Comparison of ENCODE assay signal across 11 cellular contexts in genomic region chr12:110135012-110135411, GRCh38. TPM values are rescaled to one million over a fixed set of nuclear protein-coding genes. Genes with fewer than 3 reads are reported as not detected.
A peak's percentile ranks its signal among the peaks of the same experiment; 100 is the strongest.
DNase-seq lines count a peak whose midpoint lies in the region; ATAC-seq, FAIRE-seq and TF ChIP-seq lines count a peak whose summit lies in the region.
"Had no signal": no experiment of that assay in that cellular context is flagged by ENCODE, and none has a peak within 500 bp of the region (broad histone marks: within the 10 kb centered on the region; RNA-seq: fewer than 3 reads in every experiment).

No MANE protein-coding gene starts in this region.

- peak overlapping the region; percentile 13; the same call in 1 of the 3 replicates for H3K4me2 ChIP-seq in A549

- DNase-seq in A549 (ENCODE audit: low read depth in 1 of 2, low spot score in 1 of 2): peak in 1 of 2 experiments; percentile 73
- peak; percentile 75 for DNase-seq in EH (ENCODE audit: low read depth)
- DNase-seq in T-helper 17 cell: no peak
- DNase-seq in fibroblast of the conjunctiva (ENCODE audit: low read depth): peak; percentile 83
- no peak for DNase-seq in stimulated activated naive CD4-positive, alpha-beta T cell treated with Interleukin-2 at 50 U/mL for 16 hours (lab: John Stamatoyannopoulos, UW)
- no peak for DNase-seq in GM19238 (ENCODE audit: insufficient read length, low spot score)
- no peak for DNase-seq in activated naive CD8-positive, alpha-beta T cell treated with anti-CD3 and anti-CD28 coated beads for 36 hours
- DNase-seq: COR-L47, KG1, NCI-H774 had no signal

- no peak for TF ChIP-seq EP300 in A549 (IDR thresholded peaks at IDR 0.05)

- peak; percentile 98 for FAIRE-seq in A549 (lab: Jason Lieb, UNC)

- peak overlapping the region; percentile 9 for H3K27ac Mint-ChIP-seq in T-helper 17 cell
- no peak overlapping the region for H3K27ac Mint-ChIP-seq in activated naive CD8-positive, alpha-beta T cell treated with anti-CD3 and anti-CD28 coated beads for 36 hours

- TF ChIP-seq RAD21 in A549 (conservative IDR thresholded peaks at IDR 0.05 in 1 of 2, IDR thresholded peaks at IDR 0.05 in 1 of 2): no peak

- H3K4me3 Mint-ChIP-seq in T-helper 17 cell: no peak overlapping the region
- no peak overlapping the region for H3K4me3 Mint-ChIP-seq in activated naive CD8-positive, alpha-beta T cell treated with anti-CD3 and anti-CD28 coated beads for 36 hours

- ATAC-seq in A549 (peak in 1 of 2 experiments; percentile 87; a peak in 3 of 6 replicates), T-helper 17 cell (peak; percentile 51), HG02763 (IDR thresholded peaks at IDR 0.05; ENCODE audit: unreplicated experiment) (no peak)

- CTCF ChIA-PET in A549 (lab: Yijun Ruan, JAX): interaction anchor here (1.0 to 1.4 kb wide), 5 partner anchors 11 to 296 kb away, joined by 3 to 5 read pairs (median 4); partner anchors contain the start of gene IFT81

- TF ChIP-seq CTCF in A549 (IDR thresholded peaks at IDR 0.05): no peak

- H3K4me3 ChIP-seq in A549: no peak overlapping the region

- peaks cover 24% of the 10 kb centered on the region for H3K4me1 ChIP-seq in A549

- WGBS in A549 (ENCODE audit: missing lambda C conversion rate): 28% methylated on average over 2 of the region's 2 CpGs

- no peaks in the 10 kb centered on the region for H3K27me3 Mint-ChIP-seq in T-helper 17 cell
- H3K27me3 Mint-ChIP-seq in activated naive CD8-positive, alpha-beta T cell treated with anti-CD3 and anti-CD28 coated beads for 36 hours: no peaks in the 10 kb centered on the region

- no peaks in the 10 kb centered on the region for H3K36me3 Mint-ChIP-seq in T-helper 17 cell (ENCODE audit: low read depth)
- H3K36me3 Mint-ChIP-seq in activated naive CD8-positive, alpha-beta T cell treated with anti-CD3 and anti-CD28 coated beads for 36 hours: no peaks in the 10 kb centered on the region

- POLR2A ChIA-PET in A549 (lab: Yijun Ruan, JAX): interaction anchor here (0.5 to 1.8 kb wide), 3 partner anchors 11 to 73 kb away, joined by 3 to 8 read pairs (median 4); partner anchors contain the start of gene IFT81

- peak overlapping the region in 1 of 2 experiments; percentile 55; a peak in 2 of 6 replicates for H3K27ac ChIP-seq in A549

- H3K9me3 Mint-ChIP-seq in activated naive CD8-positive, alpha-beta T cell treated with anti-CD3 and anti-CD28 coated beads for 36 hours: no peaks in the 10 kb centered on the region

- H3K9me3 ChIP-seq in A549 (no peaks in the 10 kb centered on the region), T-helper 17 cell (ENCODE audit: control insufficient read depth, low read length, poor library complexity, severe bottlenecking) (no peaks in the 10 kb centered on the region)

- peaks cover 3% of the 10 kb centered on the region for H3K4me1 Mint-ChIP-seq in T-helper 17 cell
- no peaks in the 10 kb centered on the region for H3K4me1 Mint-ChIP-seq in activated naive CD8-positive, alpha-beta T cell treated with anti-CD3 and anti-CD28 coated beads for 36 hours

- no peak for TF ChIP-seq POLR2A in A549 (IDR thresholded peaks at IDR 0.05; ENCODE audit: low read length)

TF ChIP-seq in A549, 52 proteins besides CTCF, POLR2A, EP300 and RAD21:
- peak; percentile 55 for TF ChIP-seq USF2 (IDR thresholded peaks at IDR 0.05)
- TF ChIP-seq RARB (CRISPR knock-in tag; IDR thresholded peaks at IDR 0.05): no peak
- no peak for TF ChIP-seq MAX (IDR thresholded peaks at IDR 0.05)
- no peak for TF ChIP-seq FOSL2 (IDR thresholded peaks at IDR 0.05)
- peak; percentile 43 for TF ChIP-seq FOSL2 (CRISPR knock-in tag; IDR thresholded peaks at IDR 0.05)
- no peak for TF ChIP-seq NPAS2 (CRISPR knock-in tag; IDR thresholded peaks at IDR 0.05; ENCODE audit: borderline replicate concordance)
TF ChIP-seq in A549: peak in this region for 2.

RNA-seq across cellular contexts. Expression of gene IFT81, which starts 10.9 kb away (rescaled TPM):
- polyA plus RNA-seq in A549 (2011; rRNA removed): 39.7 and 73.4 TPM in 2 replicates
- 11.9 and 12.0 TPM in 2 replicates for polyA plus RNA-seq in A549 (2012; cell fraction: cytosol; rRNA removed)
- 6.9 and 9.0 TPM in 2 replicates for polyA plus RNA-seq in A549 (2012; cell fraction: nucleus; rRNA removed)
- 40.7 to 41.6 TPM (median 40.7 TPM) in 3 replicates for polyA plus RNA-seq in A549 (2017; fragmentation: RNase III; extraction: RNeasy Plus Mini Kit Qiagen cat#74134 plus additional on column Dnase treatment)
- 10.3 and 10.6 TPM in 2 replicates for polyA minus RNA-seq in A549 (2011; rRNA and poly(A)+ RNA removed)
- total RNA-seq in T-helper 17 cell: under 1 TPM; 0.42 to 0.86 TPM
- total RNA-seq in activated naive CD8-positive, alpha-beta T cell treated with anti-CD3 and anti-CD28 coated beads for 36 hours: 1 to 10 TPM; 3.1 to 3.4 TPM

Comparison
In these comparisons a context has a peak if more than half of its experiments do, and no peak if none do; other contexts are left out.
1. DNase-seq: peak in EH (single experiment) and fibroblast of the conjunctiva (single experiment); none in T-helper 17 cell (0 of 3), stimulated activated naive CD4-positive, alpha-beta T cell treated with Interleukin-2 at 50 U/mL for 16 hours (single experiment), GM19238 (single experiment) and activated naive CD8-positive, alpha-beta T cell treated with anti-CD3 and anti-CD28 coated beads for 36 hours (single experiment).